Comparison of ENCODE assay signal across 28 cellular contexts in the genomic region with DNA sequence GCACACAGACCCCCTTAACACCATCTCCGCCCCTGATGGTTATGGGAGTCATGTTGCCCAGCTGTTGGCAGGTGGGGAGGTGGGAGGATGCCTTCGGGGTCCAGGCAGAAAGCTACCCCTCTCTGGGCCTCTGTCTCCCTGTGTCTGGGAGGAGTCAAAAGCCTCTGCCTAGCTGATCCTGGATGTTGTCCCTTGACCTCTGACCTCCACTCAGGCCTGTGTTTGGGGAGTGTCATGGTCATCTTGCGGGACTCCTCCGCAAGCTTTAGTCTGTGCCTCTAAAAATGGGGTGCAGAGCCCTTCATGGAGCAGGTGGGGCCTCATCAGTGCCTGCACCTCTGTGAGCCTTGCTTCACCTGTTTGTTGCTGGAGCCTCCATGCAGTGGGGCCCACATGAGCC.
"Had no signal": no experiment of that assay in that cellular context is flagged by ENCODE, and none has a peak within 500 bp of the region (broad histone marks: within the 10 kb centered on the region; RNA-seq: fewer than 3 reads in every experiment).

No MANE protein-coding gene starts in this region.

- ATAC-seq: activated CD4-positive, alpha-beta T cell treated with anti-CD3 and anti-CD28 coated beads for 36 hours; foreskin keratinocyte; left lung; naive thymus-derived CD8-positive, alpha-beta T cell; right cardiac atrium had no signal

- H3K9me3 ChIP-seq: left lung, tibial nerve had no signal

- H3K27ac Mint-ChIP-seq: activated B cell treated with CpG ODN at 0.5 μM for 24 hours; activated CD4-positive, alpha-beta T cell treated with anti-CD3 and anti-CD28 coated beads for 36 hours; activated naive CD8-positive, alpha-beta T cell treated with anti-CD3 and anti-CD28 coated beads, Interleukin-2, amount 10 ng/mL, durations not matched to agents 7 days and 5 days; activated T-cell treated with anti-CD3 and anti-CD28 coated beads, Interleukin-2, amount 50 U/mL, for 24 hours; activated T-helper 2 cell treated with anti-CD3 and anti-CD28 coated beads, Interferon-gamma antibody, Interleukin-2, Interleukin-4, amounts not matched to agents 10 μg/mL and 5 μg/mL and 100 μg/mL, durations not matched to agents 14 hours and 24 hours and 36 hours; dendritic cell treated with granulocyte-macrophage colony-stimulating factor and Interleukin-4, amounts not matched to agents 40 ng/mL and 50 ng/mL, for 4 days; mesothelial cell of epicardium; stimulated activated naive CD8-positive, alpha-beta T cell treated with anti-CD3 and anti-CD28 coated beads, Interleukin-15, Interleukin-2, amounts not matched to agents 100 ng/mL and 50 ng/mL, for 24 hours; T-helper 1 cell treated with Interleukin-12 subunit alpha and Interleukin-12 subunit beta and Interleukin-4 antibody, amounts not matched to agents 30 μg/mL and 1 μg/mL, for 36 hours had no signal

- H3K4me1 ChIP-seq: foreskin keratinocyte had no signal

- H3K27ac ChIP-seq: cardiac muscle cell, foreskin keratinocyte, left lung, parathyroid adenoma had no signal

- H3K36me3 Mint-ChIP-seq: activated naive CD8-positive, alpha-beta T cell treated with anti-CD3 and anti-CD28 coated beads, Interleukin-2, amount 10 ng/mL, durations not matched to agents 7 days and 5 days; mesothelial cell of epicardium had no signal

- DNase-seq: activated B cell treated with CpG ODN at 0.5 μM for 24 hours; activated CD4-positive, alpha-beta T cell treated with anti-CD3 and anti-CD28 coated beads for 36 hours; activated CD4-positive, alpha-beta T cell treated with anti-CD3 and anti-CD28 coated beads, Interleukin-2, amount 50 U/mL, for 4 hours; activated CD8-positive, alpha-beta memory T cell treated with anti-CD3 and anti-CD28 coated beads for 24 hours; activated CD8-positive, alpha-beta memory T cell treated with anti-CD3 and anti-CD28 coated beads, Interleukin-2, amount 50 U/mL, for 4 hours; activated naive CD4-positive, alpha-beta T cell treated with Interleukin-2 at 50 U/mL for 16 hours; activated naive CD8-positive, alpha-beta T cell treated with anti-CD3 and anti-CD28 coated beads, Interleukin-2, amount 10 ng/mL, durations not matched to agents 7 days and 5 days; activated T-cell treated with anti-CD3 and anti-CD28 coated beads, Interleukin-2, amount 50 U/mL, for 24 hours; amniotic stem cell; effector CD8-positive, alpha-beta T cell; foreskin keratinocyte; kidney; left lung; stimulated activated CD4-positive, alpha-beta T cell treated with anti-CD3 and anti-CD28 coated beads, Interleukin-12 subunit alpha, Interleukin-12 subunit beta, amount 100 ng/mL, for 4 hours; stimulated activated CD4-positive, alpha-beta T cell treated with anti-CD3 and anti-CD28 coated beads, Interleukin-4, amount 100 ng/mL, for 4 hours; T1000 had no signal

- H3K4me3 Mint-ChIP-seq: activated B cell treated with CpG ODN at 0.5 μM for 24 hours; activated CD4-positive, alpha-beta T cell treated with anti-CD3 and anti-CD28 coated beads for 36 hours; activated naive CD8-positive, alpha-beta T cell treated with anti-CD3 and anti-CD28 coated beads, Interleukin-2, amount 10 ng/mL, durations not matched to agents 7 days and 5 days; activated T-cell treated with anti-CD3 and anti-CD28 coated beads, Interleukin-2, amount 50 U/mL, for 24 hours; dendritic cell treated with granulocyte-macrophage colony-stimulating factor and Interleukin-4, amounts not matched to agents 40 ng/mL and 50 ng/mL, for 4 days; mesothelial cell of epicardium; stimulated activated naive CD8-positive, alpha-beta T cell treated with anti-CD3 and anti-CD28 coated beads, Interleukin-15, Interleukin-2, amounts not matched to agents 100 ng/mL and 50 ng/mL, for 24 hours; T-helper 1 cell treated with Interleukin-12 subunit alpha and Interleukin-12 subunit beta and Interleukin-4 antibody, amounts not matched to agents 30 μg/mL and 1 μg/mL, for 36 hours had no signal

- H3K4me3 ChIP-seq: cardiac muscle cell, left lung, lung, tibial nerve had no signal

- H3K9me3 Mint-ChIP-seq: activated B cell treated with CpG ODN at 0.5 μM for 24 hours; activated naive CD8-positive, alpha-beta T cell treated with anti-CD3 and anti-CD28 coated beads, Interleukin-2, amount 10 ng/mL, durations not matched to agents 7 days and 5 days; activated T-cell treated with anti-CD3 and anti-CD28 coated beads, Interleukin-2, amount 50 U/mL, for 24 hours; activated T-helper 2 cell treated with anti-CD3 and anti-CD28 coated beads, Interferon-gamma antibody, Interleukin-2, Interleukin-4, amounts not matched to agents 10 μg/mL and 5 μg/mL and 100 μg/mL, durations not matched to agents 14 hours and 24 hours and 36 hours; dendritic cell treated with granulocyte-macrophage colony-stimulating factor and Interleukin-4, amounts not matched to agents 40 ng/mL and 50 ng/mL, for 4 days; mesothelial cell of epicardium; naive thymus-derived CD8-positive, alpha-beta T cell; stimulated activated naive CD8-positive, alpha-beta T cell treated with anti-CD3 and anti-CD28 coated beads, Interleukin-15, Interleukin-2, amounts not matched to agents 100 ng/mL and 50 ng/mL, for 24 hours; T-helper 1 cell treated with Interleukin-12 subunit alpha and Interleukin-12 subunit beta and Interleukin-4 antibody, amounts not matched to agents 30 μg/mL and 1 μg/mL, for 36 hours had no signal

- FAIRE-seq: kidney, urothelium cell line had no signal

- H3K27me3 ChIP-seq: cardiac muscle cell, foreskin keratinocyte, left lung, tibial nerve had no signal
